ENCODE assay signal across 18 cellular contexts in the genomic region with DNA sequence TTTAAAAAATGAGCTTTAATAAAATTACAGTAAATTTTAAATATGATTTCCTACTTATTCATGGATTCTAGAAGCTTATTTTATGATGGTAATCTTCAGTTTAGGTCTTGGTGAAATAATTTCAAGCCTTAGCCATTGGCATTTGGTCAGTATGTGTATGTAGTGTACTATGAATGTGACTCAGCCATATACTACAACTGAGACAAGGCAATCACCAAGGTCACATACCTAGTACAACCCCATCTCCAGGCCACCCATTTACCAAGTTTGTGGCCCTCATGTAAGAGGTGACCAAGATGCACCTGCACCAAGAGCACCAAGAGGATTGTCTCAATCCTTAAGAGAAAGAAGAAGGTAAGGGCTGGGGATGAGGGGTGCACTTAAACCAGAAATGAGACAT. TPM values are rescaled to one million over a fixed set of nuclear protein-coding genes. Genes with fewer than 3 reads are reported as not detected.
DNase-seq lines count a peak whose midpoint lies in the region; ATAC-seq and TF ChIP-seq lines count a peak whose summit lies in the region.
"Had no signal": no experiment of that assay in that cellular context is flagged by ENCODE, and none has a peak within 500 bp of the region (broad histone marks: within the 10 kb centered on the region; RNA-seq: fewer than 3 reads in every experiment).

No MANE protein-coding gene starts in this region.

- H4K8ac ChIP-seq in mesenchymal stem cell (ENCODE audit: low read length), result no peak overlapping the region

- H3K27ac ChIP-seq in mesenchymal stem cell (ENCODE audit: low read length, poor library complexity, severe bottlenecking) (peak overlapping the region; percentile 12), coronary artery (no peak overlapping the region)
- H3K27ac ChIP-seq: C4-2B, left lung, ovary, thyroid gland had no signal

- H3K18ac ChIP-seq in mesenchymal stem cell (ENCODE audit: low read depth in 1 of 2, low read length in 2 of 2), result peak overlapping the region; percentile 1 to 61

- no peaks in the 10 kb centered on the region for H3K27me3 ChIP-seq in mesenchymal stem cell (ENCODE audit: control insufficient read depth in 1 of 2, insufficient read depth in 1 of 2, low read length in 2 of 2)
- H3K27me3 ChIP-seq: left lung, MG63, ovary, thyroid gland had no signal

- H2AFZ ChIP-seq in mesenchymal stem cell (ENCODE audit: low read depth, low read length), result no peak overlapping the region

- no peak overlapping the region for H3K4me2 ChIP-seq in mesenchymal stem cell (ENCODE audit: low read length, poor library complexity, severe bottlenecking)

- no peak overlapping the region for H3K9ac ChIP-seq in mesenchymal stem cell (ENCODE audit: low read length)

- no peak overlapping the region for H2BK5ac ChIP-seq in mesenchymal stem cell (ENCODE audit: low read depth, low read length, poor library complexity, severe bottlenecking)

- peak overlapping the region in 1 of 2 experiments; percentile 78 for H2BK12ac ChIP-seq in mesenchymal stem cell (ENCODE audit: low read length in 2 of 2)

- peak; percentile 66 for ATAC-seq in GM18868 (IDR thresholded peaks at IDR 0.05; ENCODE audit: unreplicated experiment)
- ATAC-seq in GM21619 (IDR thresholded peaks at IDR 0.05; ENCODE audit: unreplicated experiment), result peak; percentile 63
- ATAC-seq in HG03175 (IDR thresholded peaks at IDR 0.05; ENCODE audit: unreplicated experiment), result peak; percentile 56
- no peak for ATAC-seq in HG03045 (IDR thresholded peaks at IDR 0.05; ENCODE audit: unreplicated experiment)
- ATAC-seq: activated CD8-positive, alpha-beta memory T cell treated with anti-CD3 and anti-CD28 coated beads, Interleukin-2, amount 10 ng/mL, durations not matched to agents 7 days and 5 days; left lung had no signal

- no peak overlapping the region for H2BK120ac ChIP-seq in mesenchymal stem cell (ENCODE audit: low read depth, low read length)

- no peak overlapping the region for H3K4ac ChIP-seq in mesenchymal stem cell (ENCODE audit: low read depth in 1 of 2, low read length in 2 of 2)

- peaks cover 2% of the 10 kb centered on the region for H3K4me1 ChIP-seq in mesenchymal stem cell (ENCODE audit: control insufficient read depth, insufficient read depth, low read depth, low read length)
- H3K4me1 ChIP-seq: left lung, thyroid gland had no signal

- H3K9me3 ChIP-seq in mesenchymal stem cell (ENCODE audit: control insufficient read depth, low read length), result no peaks in the 10 kb centered on the region
- H3K9me3 ChIP-seq: left lung, MG63, ovary, thyroid gland had no signal

- H3K36me3 ChIP-seq in mesenchymal stem cell (ENCODE audit: control insufficient read depth in 1 of 2, insufficient read depth in 2 of 2, low read depth in 1 of 2, low read length in 2 of 2), result peaks cover 8 to 83% of the 10 kb centered on the region in 2 experiments
- H3K36me3 ChIP-seq: ovary had no signal

- H3K4me3 ChIP-seq in mesenchymal stem cell (ENCODE audit: insufficient read depth in 1 of 2, low read depth in 1 of 2, low read length in 2 of 2) (no peak overlapping the region), coronary artery (no peak overlapping the region)
- H3K4me3 ChIP-seq: left lung, MG63, ovary, thyroid gland had no signal

- H3K23ac ChIP-seq in mesenchymal stem cell (ENCODE audit: low read length in 2 of 2), result peak overlapping the region in 1 of 2 experiments; percentile 69

- peak overlapping the region; percentile 82 for H2AK5ac ChIP-seq in mesenchymal stem cell (ENCODE audit: low read length, severe bottlenecking)

- peak; percentile 31 for DNase-seq in mesenchymal stem cell
- no peak for DNase-seq in coronary artery (ENCODE audit: low spot score)
- DNase-seq in NCI-H2107 (lab: John Stamatoyannopoulos, UW), result no peak
- DNase-seq: activated CD8-positive, alpha-beta memory T cell treated with anti-CD3 and anti-CD28 coated beads, Interleukin-2, amount 10 ng/mL, durations not matched to agents 7 days and 5 days; activated effector memory CD4-positive, alpha-beta T cell treated with Interleukin-2 at 50 U/mL for 16 hours; amygdala; foreskin fibroblast; left lung; MG63; NCI-H2081 treated with DMSO at 0.1 percent for 48 hours; NCI-H69; ovary; thyroid gland had no signal

- H3K79me1 ChIP-seq in mesenchymal stem cell (replicated peaks; ENCODE audit: low read length, poor library complexity, severe bottlenecking), result peaks cover 7% of the 10 kb centered on the region

- H4K91ac ChIP-seq in mesenchymal stem cell (ENCODE audit: low read length), result no peak overlapping the region

- no peak overlapping the region for H2BK15ac ChIP-seq in mesenchymal stem cell (ENCODE audit: low read depth, poor library complexity, severe bottlenecking)

- no peak overlapping the region for H3K14ac ChIP-seq in mesenchymal stem cell (ENCODE audit: low read length in 2 of 2)

- TF ChIP-seq CTCF in coronary artery (IDR thresholded peaks at IDR 0.05), result no peak

RNA-seq across cellular contexts. Expression of gene FRZB, which starts 54.8 kb away (rescaled TPM):
- polyA plus RNA-seq in mesenchymal stem cell (2013, experiment 1 of 2), result 54.6 TPM
- polyA plus RNA-seq in mesenchymal stem cell (2013, experiment 2 of 2), result 55.5 TPM
